ENCODE assay signal across 24 cellular contexts in the genomic region with DNA sequence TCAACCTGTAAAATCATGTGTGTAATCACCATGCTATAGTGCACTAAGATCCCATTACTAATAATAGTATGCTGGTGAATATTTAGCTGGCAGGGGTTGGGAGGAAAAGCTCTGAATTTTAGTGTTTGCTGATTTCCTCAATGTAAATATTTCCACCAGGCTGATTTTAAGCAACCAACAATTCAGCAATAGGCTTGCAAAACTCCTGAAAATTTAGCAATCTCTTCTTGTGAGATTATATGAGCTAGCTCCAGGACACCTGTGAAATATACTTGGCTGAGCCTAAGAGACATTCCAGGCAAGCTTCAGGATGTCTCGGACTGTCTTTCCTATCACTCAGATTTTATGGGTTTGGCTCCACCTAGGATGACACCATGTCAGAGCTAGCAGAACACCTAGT.
DNase-seq lines count a peak whose midpoint lies in the region; ATAC-seq, FAIRE-seq and TF ChIP-seq lines count a peak whose summit lies in the region.
"Had no signal": no experiment of that assay in that cellular context is flagged by ENCODE, and none has a peak within 500 bp of the region (broad histone marks: within the 10 kb centered on the region; RNA-seq: fewer than 3 reads in every experiment).

No MANE protein-coding gene starts in this region.

- no peak overlapping the region for H3K4me2 ChIP-seq in HepG2 (ENCODE audit: low read depth, low read length)
- H3K4me2 ChIP-seq: A549, BLaER1 had no signal

- WGBS in liver, result 74% methylated on average over 1 of the region's 1 CpG
- whole genome bisulfite sequencing in HepG2 (ENCODE audit: low lambda C conversion rate), result 0% methylated on average over 1 of the region's 1 CpG

- in situ Hi-C loops in HepG2 (cut with HindIII; ENCODE audit: extremely low pct_ligation_motif_present, low pct_unique_long_range_greater_than_20kb), result no loop called here

- no peaks in the 10 kb centered on the region for H3K79me2 ChIP-seq in HepG2 (ENCODE audit: insufficient read depth, low read length)

- H3K4me3 ChIP-seq in liver (ENCODE audit: low read depth in 1 of 3, low read length in 3 of 3), result no peak overlapping the region
- H3K4me3 ChIP-seq in HepG2 (replicated peaks in 1 of 3; ENCODE audit: insufficient read depth in 1 of 3, low read depth in 2 of 3, low read length in 3 of 3), result no peak overlapping the region
- H3K4me3 ChIP-seq in A673 (ENCODE audit: low read depth, low read length, poor library complexity, severe bottlenecking), result no peak overlapping the region
- H3K4me3 ChIP-seq: A549, BLaER1, GM12878 had no signal

- H3K9ac ChIP-seq in liver (ENCODE audit: low read depth in 1 of 2, low read length in 2 of 2), result no peak overlapping the region
- H3K9ac ChIP-seq in HepG2 (ENCODE audit: insufficient read depth, low read depth, low read length), result no peak overlapping the region
- H3K9ac ChIP-seq: BLaER1 had no signal

- H3K27me3 ChIP-seq in liver (ENCODE audit: control insufficient read depth in 4 of 4, insufficient read depth in 4 of 4, low read length in 3 of 4) (no peaks in the 10 kb centered on the region), HepG2 (ENCODE audit: control insufficient read depth in 1 of 2, insufficient read depth in 2 of 2, low read length in 2 of 2) (peaks cover 0 to 3% of the 10 kb centered on the region in 2 experiments; a peak in 2 of 5 replicates), A673 (replicated peaks; ENCODE audit: insufficient read depth, low read depth, low read length, poor library complexity) (no peaks in the 10 kb centered on the region)
- H3K27me3 ChIP-seq: BE2C, BLaER1 had no signal

- TF ChIP-seq POLR2A in HepG2 (IDR thresholded peaks at IDR 0.05; ENCODE audit: insufficient read depth in 1 of 2, low read depth in 2 of 2, low read length in 2 of 2), result no peak

- intact Hi-C loops in HepG2 (cut with micrococcal nuclease; ENCODE audit: unreplicated experiment) (no loop called here), A673 (cut with micrococcal nuclease; ENCODE audit: unreplicated experiment) (no loop called here)

- CTCF ChIA-PET in HepG2 (lab: Yijun Ruan, JAX; ENCODE audit: low intra/inter-chr PET ratio, low total read pairs) (no interaction called here), A673 (lab: Charles Lee) (interaction anchor here (1.0 kb wide), 1 partner anchor 15 kb away, joined by 4 read pairs; no protein-coding TSS in a partner anchor)

- H3K27ac ChIP-seq in liver (ENCODE audit: low read depth in 1 of 2, low read length in 2 of 2) (no peak overlapping the region), HepG2 (ENCODE audit: extremely low read length, insufficient read depth, low read length) (no peak overlapping the region), A673 (ENCODE audit: low read depth, low read length, poor library complexity, severe bottlenecking) (no peak overlapping the region)
- H3K27ac ChIP-seq: 22Rv1, A549, BLaER1 had no signal

- H3K4me1 ChIP-seq in liver (ENCODE audit: control insufficient read depth in 4 of 4, insufficient read depth in 4 of 4, low read length in 3 of 4) (no peaks in the 10 kb centered on the region), HepG2 (ENCODE audit: insufficient read depth, low read length) (no peaks in the 10 kb centered on the region), A673 (ENCODE audit: insufficient read depth, low read length, poor library complexity, severe bottlenecking) (no peaks in the 10 kb centered on the region)
- H3K4me1 ChIP-seq: A549, BE2C, BLaER1 had no signal

- peaks cover 2 to 10% (median 4%) of the 10 kb centered on the region in 4 donors for H3K9me3 ChIP-seq in liver (ENCODE audit: control insufficient read depth in 4 of 4, low read length in 3 of 4)
- H3K9me3 ChIP-seq in HepG2 (ENCODE audit: low read length), result peaks cover 25% of the 10 kb centered on the region
- peaks cover 10% of the 10 kb centered on the region for H3K9me3 ChIP-seq in A673 (ENCODE audit: low read depth, low read length, poor library complexity, severe bottlenecking)

- TF ChIP-seq EP300 in HepG2 (IDR thresholded peaks at IDR 0.05; ENCODE audit: low read depth in 2 of 2, low read length in 2 of 2) (no peak), HepG2 (CRISPR knock-in tag; IDR thresholded peaks at IDR 0.05; ENCODE audit: borderline replicate concordance) (no peak)

- BruUV-seq in HepG2 (replicated peaks; lab: Mats Ljungman, UMichigan), result no TSS peak
- BruUV-seq in A673 (replicated peaks; lab: Mats Ljungman, UMichigan), result no TSS peak

- H4K20me1 ChIP-seq in HepG2 (ENCODE audit: insufficient read depth, low read length), result no peaks in the 10 kb centered on the region
- H4K20me1 ChIP-seq: BLaER1 had no signal

- TF ChIP-seq RAD21 in liver (IDR thresholded peaks at IDR 0.05), result no peak
- TF ChIP-seq RAD21 in HepG2 (CRISPR knock-in tag; IDR thresholded peaks at IDR 0.05), result no peak

- FAIRE-seq in HepG2 (lab: Jason Lieb, UNC), result no peak
- FAIRE-seq: A549, GM12878, GM12892, GM18507 had no signal

- POLR2A ChIA-PET in HepG2 (lab: Yijun Ruan, JAX), result no interaction called here
- POLR2A ChIA-PET in A673 (lab: Charles Lee; ENCODE audit: low non-redundant PET), result no interaction called here

- H2AFZ ChIP-seq in HepG2 (ENCODE audit: low read length), result no peak overlapping the region

- ATAC-seq in HepG2 (no peak), left lobe of liver (peak; percentile 60), esophagus mucosa (no peak)
- ATAC-seq: A549, GM12878 had no signal

- DNase-seq in HepG2 (ENCODE audit: low spot score), result no peak
- DNase-seq in left lobe of liver (ENCODE audit: low spot score), result no peak
- DNase-seq in A673 (ENCODE audit: low spot score), result no peak
- DNase-seq: ACHN; BE2C; C1 segment of cervical spinal cord; CD4-positive, alpha-beta memory T cell; CD4-positive, CD25-positive, alpha-beta regulatory T cell; CD8-positive, alpha-beta memory T cell; COR-L47; DMS 273 treated with DMSO at 0.1 percent for 48 hours; DMS153; DMS53; DND-41; EL; GDM1 had no signal

- no peaks in the 10 kb centered on the region for H3K36me3 ChIP-seq in liver (ENCODE audit: control insufficient read depth in 4 of 4, insufficient read depth in 3 of 4, low read depth in 1 of 4, low read length in 3 of 4)
- H3K36me3 ChIP-seq in HepG2 (replicated peaks in 1 of 2; ENCODE audit: control insufficient read depth in 1 of 2, insufficient read depth in 2 of 2, low read length in 2 of 2), result no peaks in the 10 kb centered on the region
- H3K36me3 ChIP-seq in A673 (ENCODE audit: insufficient read depth, low read length, poor library complexity, severe bottlenecking), result no peaks in the 10 kb centered on the region
- H3K36me3 ChIP-seq: BE2C, BLaER1 had no signal

- TF ChIP-seq CTCF in liver (IDR thresholded peaks at IDR 0.05; ENCODE audit: low read depth, low read length, missing input control) (no peak), HepG2 (CRISPR knock-in tag; IDR thresholded peaks at IDR 0.05) (no peak), A673 (conservative IDR thresholded peaks at IDR 0.05; ENCODE audit: low read depth, low read length) (no peak)

TF ChIP-seq in liver, 16 proteins besides CTCF, POLR2A, EP300 and RAD21:
- TF ChIP-seq HNF4G (IDR thresholded peaks at IDR 0.05), result no peak
- TF ChIP-seq HNF4A (conservative IDR thresholded peaks at IDR 0.05), result peak in 1 of 2 donors; percentile 34
- TF ChIP-seq FOXA1 (IDR thresholded peaks at IDR 0.05), result no peak
- TF ChIP-seq RXRA (IDR thresholded peaks at IDR 0.05), result peak in 1 of 2 donors; percentile 35
- TF ChIP-seq, protein P1, sequence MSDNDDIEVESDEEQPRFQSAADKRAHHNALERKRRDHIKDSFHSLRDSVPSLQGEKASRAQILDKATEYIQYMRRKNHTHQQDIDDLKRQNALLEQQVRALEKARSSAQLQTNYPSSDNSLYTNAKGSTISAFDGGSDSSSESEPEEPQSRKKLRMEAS (IDR thresholded peaks at IDR 0.05), result peak; percentile 20
- TF ChIP-seq SP1 (IDR thresholded peaks at IDR 0.05), result no peak

TF ChIP-seq in HepG2, 621 proteins besides CTCF, POLR2A, EP300 and RAD21:
- TF ChIP-seq GATA4 (IDR thresholded peaks at IDR 0.05; ENCODE audit: borderline replicate concordance, low read depth) (no peak), THYN1 (CRISPR knock-in tag; IDR thresholded peaks at IDR 0.05; ENCODE audit: borderline replicate concordance, low read depth) (no peak), SNAI1 (CRISPR knock-in tag; IDR thresholded peaks at IDR 0.05; ENCODE audit: borderline replicate concordance) (no peak), MIER3 (CRISPR knock-in tag; IDR thresholded peaks at IDR 0.05; ENCODE audit: borderline replicate concordance) (no peak), SAFB2 (CRISPR knock-in tag; IDR thresholded peaks at IDR 0.05; ENCODE audit: borderline replicate concordance, low read depth) (no peak), NFE2L2 (IDR thresholded peaks at IDR 0.05; ENCODE audit: low read length) (no peak)
- TF ChIP-seq, protein P2, sequence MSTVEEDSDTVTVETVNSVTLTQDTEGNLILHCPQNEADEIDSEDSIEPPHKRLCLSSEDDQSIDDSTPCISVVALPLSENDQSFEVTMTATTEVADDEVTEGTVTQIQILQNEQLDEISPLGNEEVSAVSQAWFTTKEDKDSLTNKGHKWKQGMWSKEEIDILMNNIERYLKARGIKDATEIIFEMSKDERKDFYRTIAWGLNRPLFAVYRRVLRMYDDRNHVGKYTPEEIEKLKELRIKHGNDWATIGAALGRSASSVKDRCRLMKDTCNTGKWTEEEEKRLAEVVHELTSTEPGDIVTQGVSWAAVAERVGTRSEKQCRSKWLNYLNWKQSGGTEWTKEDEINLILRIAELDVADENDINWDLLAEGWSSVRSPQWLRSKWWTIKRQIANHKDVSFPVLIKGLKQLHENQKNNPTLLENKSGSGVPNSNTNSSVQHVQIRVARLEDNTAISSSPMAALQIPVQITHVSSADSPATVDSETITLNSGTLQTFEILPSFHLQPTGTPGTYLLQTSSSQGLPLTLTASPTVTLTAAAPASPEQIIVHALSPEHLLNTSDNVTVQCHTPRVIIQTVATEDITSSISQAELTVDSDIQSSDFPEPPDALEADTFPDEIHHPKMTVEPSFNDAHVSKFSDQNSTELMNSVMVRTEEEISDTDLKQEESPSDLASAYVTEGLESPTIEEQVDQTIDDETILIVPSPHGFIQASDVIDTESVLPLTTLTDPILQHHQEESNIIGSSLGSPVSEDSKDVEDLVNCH (CRISPR knock-in tag; IDR thresholded peaks at IDR 0.05), result no peak
